Comparison of ENCODE assay signal across 8 cellular contexts in genomic region chr6:97437087-97437486, GRCh38.
DNase-seq lines count a peak whose midpoint lies in the region; ATAC-seq and TF ChIP-seq lines count a peak whose summit lies in the region.

No MANE protein-coding gene starts in this region.

- intact Hi-C loops in uterus (cut with DNase I; ENCODE audit: low total_unique reads): no loop called here
- intact Hi-C loops in gastrocnemius medialis (cut with DNase I; ENCODE audit: low total_unique reads): no loop called here
- intact Hi-C loops in left colon (cut with DNase I, micrococcal nuclease): no loop called here

- peak; percentile 57 for ATAC-seq in HG03103 (IDR thresholded peaks at IDR 0.05; ENCODE audit: low read depth, unreplicated experiment)
- ATAC-seq in SK-N-SH treated with all-trans-retinoic acid at 6 μM for 48 hours: peak; percentile 67
- ATAC-seq in gastrocnemius medialis: no peak
- ATAC-seq in left colon: no peak

- in situ Hi-C loops in gastrocnemius medialis (cut with MboI; ENCODE audit: low sequenced_read_pairs in 4 of 4): no loop called here

- H3K4me3 ChIP-seq in uterus (no peak overlapping the region), gastrocnemius medialis (no peak overlapping the region)

- TF ChIP-seq CTCF in uterus (IDR thresholded peaks at IDR 0.05): peak in 2 of 4 experiments; percentile 3 to 4
- TF ChIP-seq CTCF in gastrocnemius medialis (IDR thresholded peaks at IDR 0.05 in 4 of 5, conservative IDR thresholded peaks at IDR 0.05 in 1 of 5): no peak

- DNase-seq in NCI-H510A treated with DMSO at 0.1 percent for 48 hours (lab: John Stamatoyannopoulos, UW): peak; percentile 7
- no peak for DNase-seq in NCI-H510A (lab: John Stamatoyannopoulos, UW)
- DNase-seq in hippocampal formation (lab: John Stamatoyannopoulos, UW): peak; percentile 29 to 93
- no peak for DNase-seq in uterus
- no peak for DNase-seq in gastrocnemius medialis
- DNase-seq in left colon: no peak

- H3K4me1 ChIP-seq in uterus (no peaks in the 10 kb centered on the region), gastrocnemius medialis (no peaks in the 10 kb centered on the region)

- H3K36me3 ChIP-seq in uterus (no peaks in the 10 kb centered on the region), gastrocnemius medialis (no peaks in the 10 kb centered on the region)

- H3K27me3 ChIP-seq in uterus: no peaks in the 10 kb centered on the region
- no peaks in the 10 kb centered on the region for H3K27me3 ChIP-seq in gastrocnemius medialis

- no peaks in the 10 kb centered on the region for H3K9me3 ChIP-seq in uterus
- no peaks in the 10 kb centered on the region for H3K9me3 ChIP-seq in gastrocnemius medialis

- H3K27ac ChIP-seq in uterus: no peak overlapping the region
- no peak overlapping the region for H3K27ac ChIP-seq in gastrocnemius medialis

- TF ChIP-seq POLR2A in uterus (IDR thresholded peaks at IDR 0.05): no peak
- no peak for TF ChIP-seq POLR2A in gastrocnemius medialis (IDR thresholded peaks at IDR 0.05)

TF ChIP-seq in SK-N-SH treated with all-trans-retinoic acid at 6 μM for 48 hours, 23 proteins besides CTCF, POLR2A, EP300 and RAD21:
- TF ChIP-seq ISL1 (CRISPR knock-in tag; IDR thresholded peaks at IDR 0.05): no peak
- no peak for TF ChIP-seq ARNTL (CRISPR knock-in tag; IDR thresholded peaks at IDR 0.05; ENCODE audit: borderline replicate concordance, low read depth)
- no peak for TF ChIP-seq TSHZ2 (CRISPR knock-in tag; IDR thresholded peaks at IDR 0.05)

Comparison
In these comparisons a context has a peak if more than half of its experiments do, and no peak if none do; other contexts are left out.
1. DNase-seq: peak in NCI-H510A treated with DMSO at 0.1 percent for 48 hours (single experiment) and hippocampal formation (2 of 2); none in NCI-H510A (single experiment), uterus (0 of 2), gastrocnemius medialis (0 of 2) and left colon (0 of 2).
2. ATAC-seq: peak in HG03103 (single experiment) and SK-N-SH treated with all-trans-retinoic acid at 6 μM for 48 hours (single experiment); none in gastrocnemius medialis (0 of 2) and left colon (single experiment).